ENCODE assay signal across 33 cellular contexts in the genomic region with DNA sequence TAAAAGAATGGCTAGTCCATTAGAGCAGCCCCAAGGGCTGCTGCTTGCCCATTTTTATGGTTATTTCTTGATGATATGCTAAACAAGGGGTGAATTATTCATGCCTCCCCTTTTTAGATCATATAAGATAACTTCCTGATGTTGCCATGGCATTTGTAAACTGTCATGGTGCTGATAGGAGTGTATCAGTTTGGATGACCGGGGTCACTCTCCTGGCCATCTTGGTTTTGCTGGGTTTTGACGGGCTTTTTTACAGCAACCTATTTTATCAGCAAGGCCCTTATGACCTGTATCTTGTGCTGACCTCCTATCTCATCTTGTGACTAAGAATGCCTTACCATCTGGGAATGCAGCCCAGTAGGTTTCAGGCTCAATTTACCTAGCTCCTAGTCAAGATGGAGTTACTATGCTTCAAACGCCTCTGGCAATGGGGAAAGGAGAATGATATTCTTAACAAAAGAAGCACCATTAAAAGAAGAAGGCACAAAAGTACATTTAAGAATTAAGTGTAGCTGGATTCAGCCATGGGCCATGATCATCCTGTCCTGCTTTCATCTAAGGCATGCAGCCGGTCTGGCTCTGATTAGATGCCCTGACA.
"Had no signal": no experiment of that assay in that cellular context is flagged by ENCODE, and none has a peak within 500 bp of the region (broad histone marks: within the 10 kb centered on the region; RNA-seq: fewer than 3 reads in every experiment).

No MANE protein-coding gene starts in this region.

- H3K9me3 ChIP-seq: adrenal gland, body of pancreas, breast epithelium had no signal

- H3K9me3 Mint-ChIP-seq: activated CD4-positive, alpha-beta T cell treated with anti-CD3 and anti-CD28 coated beads, Interleukin-2, amount 10 ng/mL, durations not matched to agents 24 days and 14 days; activated T-helper 1 cell treated with anti-CD3 and anti-CD28 coated beads, Interleukin-12 subunit alpha, Interleukin-12 subunit beta, Interleukin-2, Interleukin-4 antibody, amounts not matched to agents 30 ng/mL and 10 ng/mL and 1 ng/mL, durations not matched to agents 14 hours and 24 hours and 36 hours had no signal

- H3K36me3 Mint-ChIP-seq: activated naive CD4-positive, alpha-beta T cell treated with anti-CD3 and anti-CD28 coated beads, Interleukin-2, amount 50 U/mL, for 72 hours; T-cell had no signal

- ATAC-seq: activated CD8-positive, alpha-beta T cell treated with anti-CD3 and anti-CD28 coated beads, Interleukin-2, amount 10 ng/mL, durations not matched to agents 7 days and 5 days; activated naive CD4-positive, alpha-beta T cell treated with anti-CD3 and anti-CD28 coated beads, Interleukin-2, amount 50 U/mL, for 72 hours; body of pancreas; Right ventricle myocardium inferior; SK-N-SH treated with all-trans-retinoic acid at 6 μM for 48 hours; T-cell had no signal

- H3K27me3 ChIP-seq: adrenal gland, body of pancreas, breast epithelium had no signal

- H2AFZ ChIP-seq: PC-9 had no signal

- H3K9ac ChIP-seq: KMS-11 had no signal

- H3K27ac Mint-ChIP-seq: activated CD4-positive, alpha-beta T cell treated with anti-CD3 and anti-CD28 coated beads, Interleukin-2, amount 10 ng/mL, durations not matched to agents 24 days and 14 days; activated CD8-positive, alpha-beta T cell treated with anti-CD3 and anti-CD28 coated beads, Interleukin-2, amount 10 ng/mL, durations not matched to agents 7 days and 5 days; activated naive CD4-positive, alpha-beta T cell treated with anti-CD3 and anti-CD28 coated beads for 36 hours; activated naive CD4-positive, alpha-beta T cell treated with anti-CD3 and anti-CD28 coated beads, Interleukin-2, amount 50 U/mL, for 72 hours; activated T-cell treated with anti-CD3 and anti-CD28 coated beads, Interleukin-2, amount 50 U/mL, for 24 hours; activated T-helper 1 cell treated with anti-CD3 and anti-CD28 coated beads, Interleukin-12 subunit alpha, Interleukin-12 subunit beta, Interleukin-2, Interleukin-4 antibody, amounts not matched to agents 30 ng/mL and 10 ng/mL and 1 ng/mL, durations not matched to agents 14 hours and 24 hours and 36 hours; T-cell had no signal

- H3K27ac ChIP-seq: adrenal gland, body of pancreas, breast epithelium, KMS-11, PC-9, RWPE1, WERI-Rb-1 had no signal

- H3K4me3 Mint-ChIP-seq: activated CD4-positive, alpha-beta T cell treated with anti-CD3 and anti-CD28 coated beads, Interleukin-2, amount 10 ng/mL, durations not matched to agents 24 days and 14 days; activated CD8-positive, alpha-beta T cell treated with anti-CD3 and anti-CD28 coated beads, Interleukin-2, amount 10 ng/mL, durations not matched to agents 7 days and 5 days; activated naive CD4-positive, alpha-beta T cell treated with anti-CD3 and anti-CD28 coated beads for 36 hours; activated T-cell treated with anti-CD3 and anti-CD28 coated beads, Interleukin-2, amount 50 U/mL, for 24 hours; activated T-helper 1 cell treated with anti-CD3 and anti-CD28 coated beads, Interleukin-12 subunit alpha, Interleukin-12 subunit beta, Interleukin-2, Interleukin-4 antibody, amounts not matched to agents 30 ng/mL and 10 ng/mL and 1 ng/mL, durations not matched to agents 14 hours and 24 hours and 36 hours; T-cell had no signal

- DNase-seq: activated CD4-positive, alpha-beta T cell treated with anti-CD3 and anti-CD28 coated beads for 1 hour; activated CD4-positive, alpha-beta T cell treated with anti-CD3 and anti-CD28 coated beads, Interleukin-2, amount 10 ng/mL, durations not matched to agents 24 days and 14 days; activated CD4-positive, alpha-beta T cell treated with anti-CD3 and anti-CD28 coated beads, Interleukin-2, amount 50 U/mL, for 4 hours; activated CD4-positive, CD25-positive, alpha-beta regulatory T cell; activated CD8-positive, alpha-beta T cell treated with anti-CD3 and anti-CD28 coated beads, Interleukin-2, amount 10 ng/mL, durations not matched to agents 7 days and 5 days; activated gamma-delta T cell treated with Interleukin-2 at 50 U/mL for 16 hours; activated naive CD4-positive, alpha-beta T cell treated with anti-CD3 and anti-CD28 coated beads for 36 hours; activated T-cell treated with anti-CD3 and anti-CD28 coated beads, Interleukin-2, amount 50 U/mL, for 24 hours; adrenal gland; body of pancreas; caudate nucleus; cerebellar nuclear complex; NCI-H1105; NCI-H1417 treated with DMSO at 0.1 percent for 48 hours; NCI-H187 treated with DMSO at 0.1 percent for 48 hours; NCI-H2081; NCI-H345; NCI-H524 treated with DMSO at 0.1 percent for 48 hours; PC-9; SIG-M5; T-cell; T-helper 2 cell; T-helper 9 cell; WERI-Rb-1 had no signal

- H3K4me1 Mint-ChIP-seq: activated CD4-positive, alpha-beta T cell treated with anti-CD3 and anti-CD28 coated beads, Interleukin-2, amount 10 ng/mL, durations not matched to agents 24 days and 14 days; T-cell had no signal

- FAIRE-seq: astrocyte, RCC 7860 had no signal

- H3K4me3 ChIP-seq: adrenal gland, body of pancreas, breast epithelium, PC-9 had no signal

- H3K36me3 ChIP-seq: adrenal gland, breast epithelium, WERI-Rb-1 had no signal

- H3K4me2 ChIP-seq: KMS-11, PC-9 had no signal

- H3K4me1 ChIP-seq: adrenal gland, body of pancreas, breast epithelium had no signal

- H3K27me3 Mint-ChIP-seq: activated CD4-positive, alpha-beta T cell treated with anti-CD3 and anti-CD28 coated beads, Interleukin-2, amount 10 ng/mL, durations not matched to agents 24 days and 14 days; activated T-cell treated with anti-CD3 and anti-CD28 coated beads, Interleukin-2, amount 50 U/mL, for 24 hours; T-cell had no signal
